8 cellular contexts compared by ENCODE assay signal in the genomic region with DNA sequence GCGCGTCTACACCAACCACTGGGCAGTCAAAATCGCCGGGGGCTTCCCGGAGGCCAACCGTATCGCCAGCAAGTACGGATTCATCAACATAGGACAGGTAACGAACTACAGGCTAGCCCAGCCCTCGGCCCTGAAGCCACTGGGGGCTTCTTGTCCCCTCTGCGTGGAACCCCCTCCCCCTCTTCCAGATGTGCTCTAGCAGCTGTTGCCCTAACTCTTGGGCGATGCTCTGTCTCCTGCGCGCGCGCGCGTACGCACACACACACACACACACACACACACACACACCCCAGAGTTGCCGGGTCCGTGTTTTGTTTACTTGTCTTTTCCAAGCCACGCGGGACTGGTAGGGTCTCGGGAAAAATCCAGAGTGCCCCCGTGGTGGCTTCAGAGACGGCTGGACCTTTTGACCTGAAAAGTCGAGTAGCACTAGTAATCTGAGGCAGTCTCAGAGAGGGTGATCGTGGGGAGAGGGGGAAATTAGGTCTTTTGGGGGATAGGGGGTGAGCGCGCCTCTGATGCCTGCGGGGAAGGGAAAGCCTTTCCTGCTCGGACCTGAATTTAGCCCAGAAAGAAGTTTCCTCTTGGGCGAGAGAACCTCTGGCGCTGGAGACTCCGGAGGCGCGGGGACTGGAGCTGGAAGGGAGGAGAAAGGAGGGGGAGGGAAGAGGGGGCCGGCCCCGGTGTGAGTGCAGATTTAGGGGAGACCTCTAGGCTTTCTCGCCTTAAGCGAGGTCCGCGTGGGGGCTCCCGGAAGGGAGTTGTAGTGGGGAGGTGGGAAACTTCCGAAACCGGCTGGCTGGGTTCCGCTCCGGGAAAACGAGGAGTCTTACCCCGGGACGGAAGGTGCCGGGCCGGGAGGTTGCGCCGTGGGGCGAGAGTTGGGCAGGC. TPM values are rescaled to one million over a fixed set of nuclear protein-coding genes. Genes with fewer than 3 reads are reported as not detected.
DNase-seq lines count a peak whose midpoint lies in the region; ATAC-seq and TF ChIP-seq lines count a peak whose summit lies in the region.

No MANE protein-coding gene starts in this region.

- no peak for TF ChIP-seq CTCF in mammary epithelial cell (conservative IDR thresholded peaks at IDR 0.05 in 1 of 2, IDR thresholded peaks at IDR 0.05 in 1 of 2; ENCODE audit: extremely low read depth in 1 of 2, insufficient read depth in 1 of 2, low read depth in 1 of 2, low read length in 2 of 2)
- TF ChIP-seq CTCF in smooth muscle cell (IDR thresholded peaks at IDR 0.05; ENCODE audit: borderline replicate concordance, insufficient read depth, poor library complexity, severe bottlenecking) = no peak

- H3K9me3 ChIP-seq in SJCRH30 (replicated peaks) (no peaks in the 10 kb centered on the region), mammary epithelial cell (replicated peaks; ENCODE audit: insufficient read depth, low read length) (no peaks in the 10 kb centered on the region), smooth muscle cell (replicated peaks; ENCODE audit: low read depth) (no peaks in the 10 kb centered on the region)

- H3K9ac ChIP-seq in mammary epithelial cell (ENCODE audit: insufficient read depth, low read length) = peak overlapping the region; percentile 81
- H3K9ac ChIP-seq in smooth muscle cell (ENCODE audit: low read depth) = no peak overlapping the region

- no peaks in the 10 kb centered on the region for H3K79me2 ChIP-seq in mammary epithelial cell (ENCODE audit: insufficient read depth, low read length)
- H3K79me2 ChIP-seq in smooth muscle cell (ENCODE audit: low read depth) = no peaks in the 10 kb centered on the region

- dilution Hi-C loops in mammary epithelial cell (cut with HindIII; ENCODE audit: low sequenced_read_pairs) = no loop called here

- H3K27ac ChIP-seq in SJCRH30 (peak overlapping the region; percentile 91), mammary epithelial cell (ENCODE audit: insufficient read depth, low read depth, low read length) (peak overlapping the region; percentile 11), smooth muscle cell (ENCODE audit: low read depth) (no peak overlapping the region)

- DNase-seq in SJCRH30 (peak; percentile 71 to 73), mammary epithelial cell (peak; percentile 53), islet precursor cell (peak; percentile 69), smooth muscle cell (lab: John Stamatoyannopoulos, UW; ENCODE audit: unreplicated experiment) (no peak), NCI-H2196 (lab: John Stamatoyannopoulos, UW; ENCODE audit: unreplicated experiment) (no peak), epidermal melanocyte (ENCODE audit: insufficient read length, low spot score) (no peak)

- intact Hi-C loops in mammary epithelial cell (cut with micrococcal nuclease) = loop anchor here (2.0 to 10.0 kb wide), 5 partner anchors 27 to 807 kb away; partner anchors contain the start of genes NMRK1 and OSTF1

- ATAC-seq in GM19438 (IDR thresholded peaks at IDR 0.05; ENCODE audit: low read depth, unreplicated experiment) = peak; percentile 11
- no peak for ATAC-seq in HG03565 (IDR thresholded peaks at IDR 0.05; ENCODE audit: unreplicated experiment)

- H2AFZ ChIP-seq in mammary epithelial cell (ENCODE audit: low read depth, low read length) (peak overlapping the region; percentile 88), smooth muscle cell (ENCODE audit: low read depth) (peak overlapping the region; percentile 99)

- in situ Hi-C loops in mammary epithelial cell (cut with MboI; ENCODE audit: low sequenced_read_pairs in 2 of 2) = loop anchor here in 1 of 2 donors (25.0 kb wide), 1 partner anchor 396 kb away; no protein-coding TSS in a partner anchor

- peak overlapping the region; percentile 89 for H3K4me3 ChIP-seq in SJCRH30
- H3K4me3 ChIP-seq in mammary epithelial cell (replicated peaks in 1 of 3; ENCODE audit: insufficient read depth in 1 of 3, low read depth in 2 of 3, low read length in 3 of 3) = peak overlapping the region; percentile 44 to 60 (median 60)
- peak overlapping the region; percentile 81 for H3K4me3 ChIP-seq in smooth muscle cell

- no peaks in the 10 kb centered on the region for H3K27me3 ChIP-seq in SJCRH30
- no peaks in the 10 kb centered on the region for H3K27me3 ChIP-seq in mammary epithelial cell (ENCODE audit: insufficient read depth, low read length)
- H3K27me3 ChIP-seq in smooth muscle cell (ENCODE audit: low read depth) = peaks cover 38% of the 10 kb centered on the region

- BruUV-seq in mammary epithelial cell (replicated peaks; lab: Mats Ljungman, UMichigan) = no TSS peak

- CTCF ChIA-PET in mammary epithelial cell (lab: Charles Lee; ENCODE audit: low non-redundant PET) = no interaction called here

- whole genome bisulfite sequencing in mammary epithelial cell (ENCODE audit: low coverage, missing lambda C conversion rate) = 4% methylated on average over 16 of the region's 56 CpGs
- WGBS in smooth muscle cell (ENCODE audit: low lambda C conversion rate) = 1% methylated on average over 52 of the region's 56 CpGs

- H3K4me2 ChIP-seq in mammary epithelial cell (ENCODE audit: insufficient read depth, low read depth, low read length) (peak overlapping the region; percentile 99), smooth muscle cell (peak overlapping the region; percentile 98)

- H3F3A ChIP-seq in smooth muscle cell (ENCODE audit: low read depth) = no peaks in the 10 kb centered on the region

- H3K36me3 ChIP-seq in SJCRH30 (no peaks in the 10 kb centered on the region; the same call in 1 of the 2 replicates), mammary epithelial cell (ENCODE audit: insufficient read depth, low read length) (no peaks in the 10 kb centered on the region), smooth muscle cell (ENCODE audit: low read depth) (no peaks in the 10 kb centered on the region)

- H4K20me1 ChIP-seq in mammary epithelial cell (ENCODE audit: insufficient read depth, low read length) = no peaks in the 10 kb centered on the region
- H4K20me1 ChIP-seq in smooth muscle cell (ENCODE audit: low read depth) = peaks cover 8% of the 10 kb centered on the region

- 0 out of 2 replicates have a peak, but pooled peaks cover 7% of the 10 kb centered on the region for H3K4me1 ChIP-seq in SJCRH30
- peaks cover 16% of the 10 kb centered on the region for H3K4me1 ChIP-seq in mammary epithelial cell (ENCODE audit: insufficient read depth, low read length)
- H3K4me1 ChIP-seq in smooth muscle cell (ENCODE audit: low read depth) = peaks cover 15% of the 10 kb centered on the region

RNA-seq across cellular contexts. Expression of gene PCSK5, which starts 1.0 kb away (rescaled TPM):
- 15.1 and 18.6 TPM in 2 replicates for total RNA-seq in SJCRH30 (2014; rRNA removed; shearing (Covaris generic))
- 10 to 100 TPM in 1 of 2 donors, 1 to 10 TPM in 1; 2.7 to 15.2 TPM for total RNA-seq in mammary epithelial cell
- 2.1 TPM for polyA plus RNA-seq in mammary epithelial cell
- 1.4 TPM for polyA minus RNA-seq in mammary epithelial cell
- 2.2 and 2.3 TPM in 2 replicates for total RNA-seq in smooth muscle cell
- 2.8 and 3.4 TPM in 2 replicates for polyA plus RNA-seq in smooth muscle cell

Comparison
In these comparisons a context has a peak if more than half of its experiments do, and no peak if none do; other contexts are left out.
1. DNase-seq: peak in SJCRH30 (2 of 2), mammary epithelial cell (single experiment) and islet precursor cell (single experiment); none in smooth muscle cell (single experiment), NCI-H2196 (single experiment) and epidermal melanocyte (single experiment).
2. Peak in every context shown above with its lines, with median percentiles within 50 percentile points of each other: H3K4me3 ChIP-seq.